Comparison of ENCODE assay signal across 18 cellular contexts in the genomic region with DNA sequence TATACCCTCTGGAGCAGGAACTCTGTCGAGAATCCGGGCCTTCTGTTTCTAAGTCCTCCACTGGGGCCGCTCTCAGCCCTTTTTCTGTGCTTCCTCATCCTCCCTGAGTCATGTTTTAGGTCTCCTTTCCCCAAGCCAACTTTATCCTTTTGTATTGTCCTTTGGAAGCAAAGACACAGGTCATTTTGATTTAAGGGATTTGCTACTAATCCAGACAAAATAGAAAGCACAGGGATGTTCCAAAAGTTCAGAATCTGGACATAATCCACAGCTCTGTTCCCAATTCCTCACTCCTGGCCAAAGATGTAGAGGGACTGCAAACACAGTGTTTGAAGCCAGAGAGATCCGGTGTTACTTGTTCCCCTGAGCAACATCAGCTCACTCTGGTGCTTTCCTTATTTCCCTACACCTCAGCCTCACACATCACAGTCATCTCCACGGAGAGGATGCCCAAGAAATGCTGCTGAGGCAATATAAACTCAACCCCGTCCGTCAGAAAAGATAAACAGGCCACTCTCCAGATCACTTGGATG.
"Had no signal": no experiment of that assay in that cellular context is flagged by ENCODE, and none has a peak within 500 bp of the region (broad histone marks: within the 10 kb centered on the region; RNA-seq: fewer than 3 reads in every experiment).

No MANE protein-coding gene starts in this region.

- H3K36me3 ChIP-seq: colonic mucosa, stomach, thoracic aorta had no signal

- H3K9me3 Mint-ChIP-seq: stimulated activated effector memory CD8-positive, alpha-beta T cell treated with anti-CD3 and anti-CD28 coated beads, Interleukin-12 subunit alpha, Interleukin-12 subunit beta, amount 100 ng/mL, for 72 hours had no signal

- H3K27me3 Mint-ChIP-seq: activated CD4-positive, alpha-beta T cell treated with anti-CD3 and anti-CD28 coated beads for 36 hours; activated naive CD8-positive, alpha-beta T cell treated with anti-CD3 and anti-CD28 coated beads, Interleukin-2, amount 10 ng/mL, durations not matched to agents 7 days and 5 days; naive thymus-derived CD8-positive, alpha-beta T cell; progenitor cell of endocrine pancreas had no signal

- H3K27me3 ChIP-seq: body of pancreas, colonic mucosa, stomach had no signal

- H3K27ac ChIP-seq: body of pancreas, colonic mucosa, stomach, thoracic aorta had no signal

- H3K4me3 Mint-ChIP-seq: activated CD4-positive, alpha-beta T cell treated with anti-CD3 and anti-CD28 coated beads for 36 hours; activated CD8-positive, alpha-beta memory T cell treated with anti-CD3 and anti-CD28 coated beads, Interleukin-2, amount 10 ng/mL, durations not matched to agents 7 days and 5 days; activated naive CD8-positive, alpha-beta T cell treated with anti-CD3 and anti-CD28 coated beads, Interleukin-2, amount 10 ng/mL, durations not matched to agents 7 days and 5 days; naive thymus-derived CD8-positive, alpha-beta T cell; stimulated activated effector memory CD8-positive, alpha-beta T cell treated with anti-CD3 and anti-CD28 coated beads, Interleukin-12 subunit alpha, Interleukin-12 subunit beta, amount 100 ng/mL, for 72 hours; T-helper 2 cell treated with Interferon-gamma antibody and Interleukin-4, amounts not matched to agents 5 μg/mL and 100 μg/mL, for 36 hours; WTC11 had no signal

- H3K36me3 Mint-ChIP-seq: stimulated activated effector memory CD8-positive, alpha-beta T cell treated with anti-CD3 and anti-CD28 coated beads, Interleukin-12 subunit alpha, Interleukin-12 subunit beta, amount 100 ng/mL, for 72 hours; WTC11 had no signal

- H3K9me3 ChIP-seq: body of pancreas, colonic mucosa, stomach, thoracic aorta had no signal

- ATAC-seq: activated CD4-positive, alpha-beta T cell treated with anti-CD3 and anti-CD28 coated beads for 36 hours; activated CD8-positive, alpha-beta memory T cell treated with anti-CD3 and anti-CD28 coated beads, Interleukin-2, amount 10 ng/mL, durations not matched to agents 7 days and 5 days; body of pancreas; naive thymus-derived CD8-positive, alpha-beta T cell; right cardiac atrium; stimulated activated effector memory CD8-positive, alpha-beta T cell treated with anti-CD3 and anti-CD28 coated beads, Interleukin-12 subunit alpha, Interleukin-12 subunit beta, amount 100 ng/mL, for 72 hours; WTC11 had no signal

- H3K27ac Mint-ChIP-seq: activated CD4-positive, alpha-beta T cell treated with anti-CD3 and anti-CD28 coated beads for 36 hours; activated CD8-positive, alpha-beta memory T cell treated with anti-CD3 and anti-CD28 coated beads, Interleukin-2, amount 10 ng/mL, durations not matched to agents 7 days and 5 days; activated naive CD8-positive, alpha-beta T cell treated with anti-CD3 and anti-CD28 coated beads, Interleukin-2, amount 10 ng/mL, durations not matched to agents 7 days and 5 days; progenitor cell of endocrine pancreas; stimulated activated effector memory CD8-positive, alpha-beta T cell treated with anti-CD3 and anti-CD28 coated beads, Interleukin-12 subunit alpha, Interleukin-12 subunit beta, amount 100 ng/mL, for 72 hours; T-helper 2 cell treated with Interferon-gamma antibody and Interleukin-4, amounts not matched to agents 5 μg/mL and 100 μg/mL, for 36 hours; WTC11 had no signal

- H3K4me3 ChIP-seq: body of pancreas, colonic mucosa, stomach, thoracic aorta had no signal

- DNase-seq: activated CD4-positive, alpha-beta T cell treated with anti-CD3 and anti-CD28 coated beads for 36 hours; activated CD4-positive, alpha-beta T cell treated with anti-CD3 and anti-CD28 coated beads, Interleukin-2, amount 50 U/mL, for 48 hours; activated CD8-positive, alpha-beta memory T cell treated with anti-CD3 and anti-CD28 coated beads, Interleukin-2, amount 10 ng/mL, durations not matched to agents 7 days and 5 days; activated naive CD8-positive, alpha-beta T cell treated with anti-CD3 and anti-CD28 coated beads, Interleukin-2, amount 10 ng/mL, durations not matched to agents 7 days and 5 days; body of pancreas; central memory CD4-positive, alpha-beta T cell; colonic mucosa; mesendoderm; naive thymus-derived CD8-positive, alpha-beta T cell; stimulated activated CD4-positive, alpha-beta T cell treated with anti-CD3 and anti-CD28 coated beads, Interleukin-15, amount 100 ng/mL, for 24 hours; stimulated activated CD4-positive, alpha-beta T cell treated with anti-CD3 and anti-CD28 coated beads, Interleukin-4, amount 100 ng/mL, for 1 hour; stomach had no signal
